In the genomic region with DNA sequence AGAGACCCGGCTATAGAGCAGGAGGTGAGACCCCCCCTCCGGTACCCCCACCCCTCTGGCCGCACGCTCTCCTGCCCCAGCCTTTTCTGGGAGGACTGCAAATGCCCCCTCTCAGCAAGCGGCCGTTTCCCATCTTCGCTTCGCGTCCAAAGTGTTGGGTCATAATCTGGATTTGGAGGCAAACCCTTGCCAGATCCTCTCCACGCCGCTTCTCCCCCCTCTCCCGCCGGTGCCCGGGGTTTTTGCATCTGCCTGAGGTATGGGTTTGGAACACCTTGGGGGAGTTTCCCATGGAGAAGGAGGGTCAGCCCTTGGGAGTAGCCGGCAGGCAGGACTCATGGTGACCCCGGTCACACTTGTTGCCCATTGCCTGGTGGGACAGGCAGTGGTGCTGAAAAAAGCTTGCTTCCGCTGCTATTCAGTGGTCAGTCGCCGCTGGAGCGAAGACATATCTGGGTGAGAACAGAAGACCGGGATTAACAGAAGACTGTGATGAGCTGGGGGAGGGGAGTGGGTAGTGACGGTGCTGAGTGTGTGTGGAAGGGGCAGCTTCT, we compare ENCODE assay signal across 10 cellular contexts. TPM values are rescaled to one million over a fixed set of nuclear protein-coding genes. Genes with fewer than 3 reads are reported as not detected.
A peak's percentile ranks its signal among the peaks of the same experiment; 100 is the strongest.
DNase-seq lines count a peak whose midpoint lies in the region; ATAC-seq and TF ChIP-seq lines count a peak whose summit lies in the region.
"Had no signal": no experiment of that assay in that cellular context is flagged by ENCODE, and none has a peak within 500 bp of the region (broad histone marks: within the 10 kb centered on the region; RNA-seq: fewer than 3 reads in every experiment).

No MANE protein-coding gene starts in this region.

- H3K4me1 ChIP-seq in IMR-90 (ENCODE audit: control insufficient read depth, insufficient read depth, low read length) = peaks cover 2% of the 10 kb centered on the region; the same call in 1 of the 2 replicates

- H3K14ac ChIP-seq in IMR-90 (replicated peaks; ENCODE audit: low read depth, low read length) = peak overlapping the region; percentile 27; the same call in 1 of the 2 replicates

- ATAC-seq in IMR-90 (ENCODE audit: low read depth) (peak; percentile 50), HG02970 (IDR thresholded peaks at IDR 0.05; ENCODE audit: low FRiP score, unreplicated experiment) (no peak), GM19324 (IDR thresholded peaks at IDR 0.05; ENCODE audit: low FRiP score, unreplicated experiment) (no peak)

- H2BK120ac ChIP-seq in IMR-90 (ENCODE audit: low read depth, low read length) = peak overlapping the region; percentile 47

- H3K56ac ChIP-seq in IMR-90 (ENCODE audit: extremely low read depth, insufficient read depth, low read length) = peak overlapping the region; percentile 47

- peak overlapping the region; percentile 72 for H3K23ac ChIP-seq in IMR-90 (ENCODE audit: low read depth, low read length)

- no TSS peak for BruUV-seq in IMR-90 (replicated peaks; lab: Mats Ljungman, UMichigan)

- peak overlapping the region; percentile 36 to 77; a peak in 2 of 4 replicates for H4K8ac ChIP-seq in IMR-90 (ENCODE audit: low read depth in 2 of 2, low read length in 2 of 2)

- TF ChIP-seq CTCF in IMR-90 (conservative IDR thresholded peaks at IDR 0.05; ENCODE audit: low read depth, low read length) (no peak), choroid plexus epithelial cell (conservative IDR thresholded peaks at IDR 0.05; ENCODE audit: low read depth, low read length) (no peak)

- H3K79me1 ChIP-seq in IMR-90 (ENCODE audit: low read depth in 1 of 2, low read length in 2 of 2) = peaks cover 3 to 6% of the 10 kb centered on the region in 2 experiments; a peak in 2 of 4 replicates

- no peaks in the 10 kb centered on the region for H4K20me1 ChIP-seq in IMR-90 (ENCODE audit: insufficient read depth, low read length)

- no peak overlapping the region for H2BK5ac ChIP-seq in IMR-90 (ENCODE audit: low read depth, low read length, poor library complexity, severe bottlenecking)

- no peak overlapping the region for H2AK5ac ChIP-seq in IMR-90 (ENCODE audit: low read depth, low read length)

- peak overlapping the region; percentile 81 for H2AFZ ChIP-seq in IMR-90 (replicated peaks; ENCODE audit: low read length, poor library complexity)

- TF ChIP-seq POLR2A in IMR-90 (IDR thresholded peaks at IDR 0.05; ENCODE audit: low read depth, low read length) = 0 out of 2 replicates have a peak, but pooled peaks have one; percentile 22

- peak overlapping the region; percentile 12 for H2AK9ac ChIP-seq in IMR-90 (replicated peaks; ENCODE audit: low read depth, low read length, poor library complexity)

- no peaks in the 10 kb centered on the region for H3K9me3 ChIP-seq in IMR-90 (ENCODE audit: control insufficient read depth, insufficient read depth, low read length)
- H3K9me3 ChIP-seq: body of pancreas had no signal

- CTCF ChIA-PET in IMR-90 (lab: Yijun Ruan, JAX) = no interaction called here

- H3K36me3 ChIP-seq in IMR-90 (ENCODE audit: control insufficient read depth, insufficient read depth, low read length) = no peaks in the 10 kb centered on the region

- 0 out of 2 replicates have a peak overlapping the region, but pooled peaks have one; percentile 11 for H3K18ac ChIP-seq in IMR-90 (ENCODE audit: low read depth, low read length)

- H3K9me1 ChIP-seq in IMR-90 (ENCODE audit: insufficient read depth, low read length) = no peaks in the 10 kb centered on the region

- peak overlapping the region; percentile 58; the same call in 1 of the 2 replicates for H3K4ac ChIP-seq in IMR-90 (ENCODE audit: low read depth, low read length)

- WGBS in IMR-90 (ENCODE audit: extremely low coverage in 2 of 2, insufficient read length in 1 of 2), 2 experiments = 11% methylated on average over 3 of the region's 22 CpGs; no CpG with 5 or more reads in 1 of the 2 experiments

- peaks cover 4% of the 10 kb centered on the region; the same call in 1 of the 2 replicates for H3K27me3 ChIP-seq in IMR-90 (ENCODE audit: control insufficient read depth, insufficient read depth, low read length)

- DNase-seq in AG08395 (ENCODE audit: low spot score) (peak; percentile 41), IMR-90 (peak; percentile 63), choroid plexus epithelial cell (ENCODE audit: low read depth) (peak; percentile 27), myocyte (ENCODE audit: low read depth) (peak; percentile 35), germinal center (ENCODE audit: low spot score) (no peak)
- DNase-seq in activated T-cell treated with anti-CD3 and anti-CD28 coated beads, Interleukin-2, amount 50 U/mL, for 1 hour = no peak
- DNase-seq: body of pancreas had no signal

- peak overlapping the region; percentile 98 for H3K4me2 ChIP-seq in IMR-90 (ENCODE audit: low read depth, low read length)
- H3K4me2 ChIP-seq: KMS-11 had no signal

- peak overlapping the region; percentile 66 for H3K9ac ChIP-seq in IMR-90 (ENCODE audit: low read depth, low read length)
- H3K9ac ChIP-seq: KMS-11 had no signal

- H2BK15ac ChIP-seq in IMR-90 (ENCODE audit: low read depth, low read length) = peak overlapping the region; percentile 61; the same call in 1 of the 3 replicates

- dilution Hi-C loops in IMR-90 (cut with HindIII; ENCODE audit: low sequenced_read_pairs, unreplicated experiment) = no loop called here

- intact Hi-C loops in IMR-90 (cut with micrococcal nuclease) = loop anchor here (2.0 to 5.0 kb wide), 4 partner anchors 126 to 444 kb away; no protein-coding TSS in a partner anchor

- no peak; the same call in none of the 2 replicates for TF ChIP-seq RAD21 in IMR-90 (IDR thresholded peaks at IDR 0.05; ENCODE audit: low read length)

- no peak overlapping the region for H4K5ac ChIP-seq in IMR-90 (ENCODE audit: low read depth, low read length)

- in situ Hi-C loops in IMR-90 (cut with MboI; ENCODE audit: low sequenced_read_pairs) = no loop called here

- peak overlapping the region; percentile 5; the same call in 1 of the 2 replicates for H2BK20ac ChIP-seq in IMR-90 (ENCODE audit: low read depth, low read length)

- peak overlapping the region; percentile 44 for H4K91ac ChIP-seq in IMR-90 (ENCODE audit: insufficient read depth, low read depth, low read length)

- H3K27ac ChIP-seq in IMR-90 (ENCODE audit: insufficient read depth, low read length) = peak overlapping the region; percentile 30; the same call in 1 of the 2 replicates
- H3K27ac ChIP-seq: body of pancreas, KMS-11 had no signal

- POLR2A ChIA-PET in IMR-90 (lab: Charles Lee; ENCODE audit: unreplicated experiment) = no interaction called here

- H3K4me3 ChIP-seq in IMR-90 (ENCODE audit: insufficient read depth, low read depth, low read length) (peak overlapping the region; percentile 85), choroid plexus epithelial cell (ENCODE audit: low read depth, low read length) (peak overlapping the region; percentile 66)
- H3K4me3 ChIP-seq: body of pancreas had no signal

TF ChIP-seq in IMR-90, 13 proteins besides CTCF, POLR2A, EP300 and RAD21:
- TF ChIP-seq CEBPB (IDR thresholded peaks at IDR 0.05; ENCODE audit: low read depth, low read length) = no peak
- no peak for TF ChIP-seq RCOR1 (IDR thresholded peaks at IDR 0.05; ENCODE audit: insufficient replicate concordance, low read length)
- no peak for TF ChIP-seq BHLHE40 (IDR thresholded peaks at IDR 0.05; ENCODE audit: low read depth, low read length)
- no peak for TF ChIP-seq FOS (IDR thresholded peaks at IDR 0.05; ENCODE audit: low read depth, low read length)
- TF ChIP-seq, protein P1, sequence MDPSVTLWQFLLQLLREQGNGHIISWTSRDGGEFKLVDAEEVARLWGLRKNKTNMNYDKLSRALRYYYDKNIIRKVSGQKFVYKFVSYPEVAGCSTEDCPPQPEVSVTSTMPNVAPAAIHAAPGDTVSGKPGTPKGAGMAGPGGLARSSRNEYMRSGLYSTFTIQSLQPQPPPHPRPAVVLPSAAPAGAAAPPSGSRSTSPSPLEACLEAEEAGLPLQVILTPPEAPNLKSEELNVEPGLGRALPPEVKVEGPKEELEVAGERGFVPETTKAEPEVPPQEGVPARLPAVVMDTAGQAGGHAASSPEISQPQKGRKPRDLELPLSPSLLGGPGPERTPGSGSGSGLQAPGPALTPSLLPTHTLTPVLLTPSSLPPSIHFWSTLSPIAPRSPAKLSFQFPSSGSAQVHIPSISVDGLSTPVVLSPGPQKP (IDR thresholded peaks at IDR 0.05; ENCODE audit: borderline replicate concordance, low read depth, low read length) = no peak
- no peak for TF ChIP-seq SMC3 (IDR thresholded peaks at IDR 0.05; ENCODE audit: low read depth, low read length)
- no peak for TF ChIP-seq MAZ (IDR thresholded peaks at IDR 0.05; ENCODE audit: borderline replicate concordance, low read depth, low read length)
- TF ChIP-seq MAFK (IDR thresholded peaks at IDR 0.05; ENCODE audit: low read depth, low read length) = no peak
- no peak for TF ChIP-seq CHD1 (IDR thresholded peaks at IDR 0.05; ENCODE audit: low read depth, low read length)
- no peak for TF ChIP-seq NFE2L2 (IDR thresholded peaks at IDR 0.05; ENCODE audit: low read depth, low read length)
- no peak for TF ChIP-seq RFX5 (IDR thresholded peaks at IDR 0.05; ENCODE audit: low read depth, low read length)
- TF ChIP-seq USF2 (IDR thresholded peaks at IDR 0.05; ENCODE audit: low read depth, low read length) = no peak
- TF ChIP-seq MXI1 (IDR thresholded peaks at IDR 0.05; ENCODE audit: borderline replicate concordance, low read depth, low read length) = no peak

RNA-seq across cellular contexts. Expression of gene KCNK2, which starts 0.9 kb away (rescaled TPM):
- total RNA-seq in IMR-90 (2012; rRNA removed) (86.9 TPM in 2 replicates), myocyte (6.9 and 8.7 TPM in 2 replicates)
- polyA plus RNA-seq in IMR-90 (2012; rRNA removed) = 41.3 and 45.9 TPM in 2 replicates
- 10.0 and 15.0 TPM in 2 replicates for polyA plus RNA-seq in IMR-90 (2012; cell fraction: cytosol; rRNA removed)
- polyA plus RNA-seq in IMR-90 (2012; cell fraction: nucleus; rRNA removed; ENCODE audit: low replicate concordance) = 4.6 and 15.1 TPM in 2 replicates
- polyA plus RNA-seq in myocyte (2012) = 2.3 TPM

Comparison
In these comparisons a context has a peak if more than half of its experiments do, and no peak if none do; other contexts are left out.
1. DNase-seq: peak in AG08395 (single experiment), IMR-90 (single experiment), choroid plexus epithelial cell (single experiment) and myocyte (single experiment); none in germinal center (single experiment) and activated T-cell treated with anti-CD3 and anti-CD28 coated beads, Interleukin-2, amount 50 U/mL, for 1 hour (single experiment).